ENCODE assay signal across 9 cellular contexts in genomic region chr19:41564515-41565383, GRCh38. TPM values are rescaled to one million over a fixed set of nuclear protein-coding genes. Genes with fewer than 3 reads are reported as not detected.
DNase-seq lines count a peak whose midpoint lies in the region; ATAC-seq lines count a peak whose summit lies in the region.
"Had no signal": no experiment of that assay in that cellular context is flagged by ENCODE, and none has a peak within 500 bp of the region (broad histone marks: within the 10 kb centered on the region; RNA-seq: fewer than 3 reads in every experiment).

No MANE protein-coding gene starts in this region.

- DNase-seq in activated naive CD4-positive, alpha-beta T cell treated with anti-CD3 and anti-CD28 coated beads for 36 hours = peak; percentile 39
- no peak for DNase-seq in activated naive CD4-positive, alpha-beta T cell (lab: John Stamatoyannopoulos, UW)
- no peak for DNase-seq in activated T-helper 2 cell treated with anti-CD3 and anti-CD28 coated beads, Interferon-gamma antibody, Interleukin-2, Interleukin-4, amounts not matched to agents 10 μg/mL and 5 μg/mL and 100 μg/mL, durations not matched to agents 14 hours and 24 hours and 36 hours (ENCODE audit: low spot score)
- no peak for DNase-seq in stimulated activated naive CD8-positive, alpha-beta T cell treated with anti-CD3 and anti-CD28 coated beads, Interleukin-15, amount 100 ng/mL, for 72 hours
- DNase-seq in NCI-H446 treated with DMSO at 0.1 percent for 48 hours (lab: John Stamatoyannopoulos, UW) (no peak), ureter (ENCODE audit: low spot score) (no peak), cerebellum (ENCODE audit: low spot score) (no peak)

- no peaks in the 10 kb centered on the region for H3K9me3 Mint-ChIP-seq in activated naive CD4-positive, alpha-beta T cell treated with anti-CD3 and anti-CD28 coated beads for 36 hours
- no peaks in the 10 kb centered on the region for H3K9me3 Mint-ChIP-seq in activated T-helper 2 cell treated with anti-CD3 and anti-CD28 coated beads, Interferon-gamma antibody, Interleukin-2, Interleukin-4, amounts not matched to agents 10 μg/mL and 5 μg/mL and 100 μg/mL, durations not matched to agents 14 hours and 24 hours and 36 hours
- H3K9me3 Mint-ChIP-seq in stimulated activated naive CD8-positive, alpha-beta T cell treated with anti-CD3 and anti-CD28 coated beads, Interleukin-15, amount 100 ng/mL, for 72 hours = no peaks in the 10 kb centered on the region

- H3K27ac Mint-ChIP-seq in activated naive CD4-positive, alpha-beta T cell treated with anti-CD3 and anti-CD28 coated beads for 36 hours = peak overlapping the region; percentile 35
- H3K27ac Mint-ChIP-seq in activated T-helper 2 cell treated with anti-CD3 and anti-CD28 coated beads, Interferon-gamma antibody, Interleukin-2, Interleukin-4, amounts not matched to agents 10 μg/mL and 5 μg/mL and 100 μg/mL, durations not matched to agents 14 hours and 24 hours and 36 hours = no peak overlapping the region
- peak overlapping the region; percentile 75 to 83 for H3K27ac Mint-ChIP-seq in stimulated activated naive CD8-positive, alpha-beta T cell treated with anti-CD3 and anti-CD28 coated beads, Interleukin-15, amount 100 ng/mL, for 72 hours

- no peak overlapping the region for H3K27ac ChIP-seq in iPS-20b (ENCODE audit: low read length)

- intact Hi-C loops in activated naive CD4-positive, alpha-beta T cell treated with anti-CD3 and anti-CD28 coated beads for 36 hours (cut with micrococcal nuclease) = no loop called here
- intact Hi-C loops in activated T-helper 2 cell treated with anti-CD3 and anti-CD28 coated beads, Interferon-gamma antibody, Interleukin-2, Interleukin-4, amounts not matched to agents 10 μg/mL and 5 μg/mL and 100 μg/mL, durations not matched to agents 14 hours and 24 hours and 36 hours (cut with micrococcal nuclease) = loop anchor here (5.0 kb wide), 2 partner anchors 42 to 257 kb away; no protein-coding TSS in a partner anchor

- CTCF ChIA-PET in activated naive CD4-positive, alpha-beta T cell treated with anti-CD3 and anti-CD28 coated beads for 36 hours (lab: Charles Lee) = interaction anchor here (1.0 to 14.9 kb wide), 16 partner anchors 8 to 166 kb away, joined by 3 to 185 read pairs (median 8); partner anchors contain the start of gene DMAC2

- peak overlapping the region; percentile 48; the same call in 1 of the 2 replicates for H3K4me3 ChIP-seq in iPS-20b (ENCODE audit: low read length)

- ATAC-seq in stimulated activated naive CD8-positive, alpha-beta T cell treated with anti-CD3 and anti-CD28 coated beads, Interleukin-15, amount 100 ng/mL, for 72 hours = peak; percentile 10

- H3K27me3 ChIP-seq in iPS-20b (ENCODE audit: insufficient read depth, low read length) = peaks cover 84% of the 10 kb centered on the region

- peaks cover 71% of the 10 kb centered on the region for H3K4me1 Mint-ChIP-seq in activated naive CD4-positive, alpha-beta T cell treated with anti-CD3 and anti-CD28 coated beads for 36 hours (ENCODE audit: low read depth)
- H3K4me1 Mint-ChIP-seq in activated T-helper 2 cell treated with anti-CD3 and anti-CD28 coated beads, Interferon-gamma antibody, Interleukin-2, Interleukin-4, amounts not matched to agents 10 μg/mL and 5 μg/mL and 100 μg/mL, durations not matched to agents 14 hours and 24 hours and 36 hours (ENCODE audit: low read depth) = peaks cover 27% of the 10 kb centered on the region
- peaks cover 93% of the 10 kb centered on the region for H3K4me1 Mint-ChIP-seq in stimulated activated naive CD8-positive, alpha-beta T cell treated with anti-CD3 and anti-CD28 coated beads, Interleukin-15, amount 100 ng/mL, for 72 hours

- no peaks in the 10 kb centered on the region for H3K27me3 Mint-ChIP-seq in activated naive CD4-positive, alpha-beta T cell treated with anti-CD3 and anti-CD28 coated beads for 36 hours (ENCODE audit: low read depth)
- peaks cover 11% of the 10 kb centered on the region for H3K27me3 Mint-ChIP-seq in activated T-helper 2 cell treated with anti-CD3 and anti-CD28 coated beads, Interferon-gamma antibody, Interleukin-2, Interleukin-4, amounts not matched to agents 10 μg/mL and 5 μg/mL and 100 μg/mL, durations not matched to agents 14 hours and 24 hours and 36 hours (ENCODE audit: low read depth)
- no peaks in the 10 kb centered on the region for H3K27me3 Mint-ChIP-seq in stimulated activated naive CD8-positive, alpha-beta T cell treated with anti-CD3 and anti-CD28 coated beads, Interleukin-15, amount 100 ng/mL, for 72 hours

- no peaks in the 10 kb centered on the region for H3K36me3 ChIP-seq in iPS-20b (ENCODE audit: insufficient read depth, low read depth, low read length)

- H3K9ac ChIP-seq in iPS-20b (ENCODE audit: low read depth, low read length) = no peak overlapping the region

- no peaks in the 10 kb centered on the region for H3K9me3 ChIP-seq in iPS-20b (ENCODE audit: insufficient read depth, low read depth, low read length)

- H3K36me3 Mint-ChIP-seq in activated naive CD4-positive, alpha-beta T cell treated with anti-CD3 and anti-CD28 coated beads for 36 hours (ENCODE audit: low read depth) = peaks cover 19% of the 10 kb centered on the region
- H3K36me3 Mint-ChIP-seq in activated T-helper 2 cell treated with anti-CD3 and anti-CD28 coated beads, Interferon-gamma antibody, Interleukin-2, Interleukin-4, amounts not matched to agents 10 μg/mL and 5 μg/mL and 100 μg/mL, durations not matched to agents 14 hours and 24 hours and 36 hours (ENCODE audit: low read depth) = peaks cover 33% of the 10 kb centered on the region

- H3K4me1 ChIP-seq in iPS-20b (ENCODE audit: insufficient read depth, low read length) = no peaks in the 10 kb centered on the region

- H3K4me3 Mint-ChIP-seq in activated naive CD4-positive, alpha-beta T cell treated with anti-CD3 and anti-CD28 coated beads for 36 hours = peak overlapping the region; percentile 84
- H3K4me3 Mint-ChIP-seq in activated T-helper 2 cell treated with anti-CD3 and anti-CD28 coated beads, Interferon-gamma antibody, Interleukin-2, Interleukin-4, amounts not matched to agents 10 μg/mL and 5 μg/mL and 100 μg/mL, durations not matched to agents 14 hours and 24 hours and 36 hours (ENCODE audit: low read depth) = peak overlapping the region; percentile 18
- H3K4me3 Mint-ChIP-seq in stimulated activated naive CD8-positive, alpha-beta T cell treated with anti-CD3 and anti-CD28 coated beads, Interleukin-15, amount 100 ng/mL, for 72 hours = peak overlapping the region; percentile 87 to 88

RNA-seq across cellular contexts. Expression of gene CEACAM21, which starts 11.2 kb away (rescaled TPM):
- total RNA-seq in activated naive CD4-positive, alpha-beta T cell treated with anti-CD3 and anti-CD28 coated beads for 36 hours = 10 to 100 TPM; 32.2 to 33.6 TPM
- 16.6 and 19.4 TPM in 2 replicates for total RNA-seq in activated T-helper 2 cell treated with anti-CD3 and anti-CD28 coated beads, Interferon-gamma antibody, Interleukin-2, Interleukin-4, amounts not matched to agents 10 μg/mL and 5 μg/mL and 100 μg/mL, durations not matched to agents 14 hours and 24 hours and 36 hours
- total RNA-seq in ureter (3.6 TPM), cerebellum (2.4 TPM)
- total RNA-seq: NCI-H460 had no signal

Comparison
In these comparisons a context has a peak if more than half of its experiments do, and no peak if none do; other contexts are left out.
1. H3K4me3 Mint-ChIP-seq: peak in every context shown above with its lines; median percentile 88 in stimulated activated naive CD8-positive, alpha-beta T cell treated with anti-CD3 and anti-CD28 coated beads, Interleukin-15, amount 100 ng/mL, for 72 hours; 84 in activated naive CD4-positive, alpha-beta T cell treated with anti-CD3 and anti-CD28 coated beads for 36 hours; 18 in activated T-helper 2 cell treated with anti-CD3 and anti-CD28 coated beads, Interferon-gamma antibody, Interleukin-2, Interleukin-4, amounts not matched to agents 10 μg/mL and 5 μg/mL and 100 μg/mL, durations not matched to agents 14 hours and 24 hours and 36 hours.